16 cellular contexts compared by ENCODE assay signal in genomic region chr5:173294673-173295320, GRCh38. TPM values are rescaled to one million over a fixed set of nuclear protein-coding genes. Genes with fewer than 3 reads are reported as not detected.
DNase-seq lines count a peak whose midpoint lies in the region; ATAC-seq and TF ChIP-seq lines count a peak whose summit lies in the region.
"Had no signal": no experiment of that assay in that cellular context is flagged by ENCODE, and none has a peak within 500 bp of the region (broad histone marks: within the 10 kb centered on the region; RNA-seq: fewer than 3 reads in every experiment).

No MANE protein-coding gene starts in this region.

- H3K27ac ChIP-seq in PC-9, result peak overlapping the region; percentile 28; the same call in 1 of the 2 replicates
- H3K27ac ChIP-seq in trophoblast cell (ENCODE audit: low read depth, low read length), result no peak overlapping the region
- H3K27ac ChIP-seq in caudate nucleus (ENCODE audit: low read depth, low read length), result no peak overlapping the region
- H3K27ac ChIP-seq: dorsolateral prefrontal cortex, SJCRH30 had no signal

- 0 out of 2 replicates have a peak overlapping the region, but pooled peaks have one; percentile 72 for H2AFZ ChIP-seq in PC-9
- no peak overlapping the region for H2AFZ ChIP-seq in trophoblast cell (ENCODE audit: insufficient read depth, low read length, poor library complexity)

- 0 out of 2 replicates have a peak, but pooled peaks cover 6% of the 10 kb centered on the region for H3F3A ChIP-seq in PC-9 (ENCODE audit: insufficient read depth, low read depth)

- peak overlapping the region; percentile 9 for H2BK12ac ChIP-seq in trophoblast cell (ENCODE audit: low read length)

- H3K9me3 Mint-ChIP-seq in activated T-cell treated with anti-CD3 and anti-CD28 coated beads, Interleukin-2, amount 50 U/mL, for 72 hours, result no peaks in the 10 kb centered on the region
- no peaks in the 10 kb centered on the region for H3K9me3 Mint-ChIP-seq in effector memory CD8-positive, alpha-beta T cell
- H3K9me3 Mint-ChIP-seq: natural killer cell treated with Interleukin-12 subunit alpha and Interleukin-12 subunit beta and Interleukin-15 and Interleukin-18, amount 100 ng/mL, for 72 hours; stimulated activated memory B cell treated with anti-CD40 and anti-IgM and Interleukin-4, amounts not matched to agents 10 μg/mL and 1 μg/mL and 100 μg/mL, for 72 hours had no signal

- no peak overlapping the region for H4K8ac ChIP-seq in trophoblast cell (ENCODE audit: low read depth, low read length)

- no peak overlapping the region for H3K14ac ChIP-seq in trophoblast cell (ENCODE audit: low read length)

- peaks cover 12% of the 10 kb centered on the region for H3K4me1 Mint-ChIP-seq in activated T-cell treated with anti-CD3 and anti-CD28 coated beads, Interleukin-2, amount 50 U/mL, for 72 hours (ENCODE audit: low read depth)
- peaks cover 11 to 15% of the 10 kb centered on the region in 2 donors for H3K4me1 Mint-ChIP-seq in effector memory CD8-positive, alpha-beta T cell (ENCODE audit: low read depth in 2 of 2)

- no peaks in the 10 kb centered on the region for H3K9me2 ChIP-seq in PC-9 (ENCODE audit: insufficient read depth)

- no peaks in the 10 kb centered on the region for H4K20me1 ChIP-seq in PC-9 (ENCODE audit: insufficient read depth)

- no TSS peak for BruUV-seq in PC-9 (replicated peaks; lab: Mats Ljungman, UMichigan)

- CTCF ChIA-PET in PC-9 (lab: Charles Lee), result interaction anchor here (0.6 to 1.9 kb wide), 13 partner anchors 12 to 1022 kb away, joined by 3 to 10 read pairs (median 3); partner anchors contain the start of gene ATP6V0E1

- no peaks in the 10 kb centered on the region for H3K36me3 ChIP-seq in PC-9 (ENCODE audit: low read depth)
- no peaks in the 10 kb centered on the region for H3K36me3 ChIP-seq in trophoblast cell (ENCODE audit: control insufficient read depth in 1 of 2, insufficient read depth in 2 of 2, low read length in 2 of 2)
- H3K36me3 ChIP-seq: SJCRH30 had no signal

- POLR2A ChIA-PET in PC-9 (lab: Charles Lee; ENCODE audit: unreplicated experiment), result interaction anchor here (0.6 kb wide), 1 partner anchor 44 kb away, joined by 5 read pairs; no protein-coding TSS in a partner anchor

- peak overlapping the region; percentile 45; the same call in 1 of the 2 replicates for H3K4me3 ChIP-seq in PC-9
- H3K4me3 ChIP-seq in trophoblast cell (ENCODE audit: low read depth, low read length), result no peak overlapping the region
- H3K4me3 ChIP-seq: lung had no signal

- H3K79me2 ChIP-seq in PC-9 (ENCODE audit: low read depth) (no peaks in the 10 kb centered on the region), trophoblast cell (ENCODE audit: control insufficient read depth, insufficient read depth, low read length, poor library complexity) (no peaks in the 10 kb centered on the region)

- intact Hi-C loops in PC-9 (cut with micrococcal nuclease; ENCODE audit: unreplicated experiment), result loop anchor here (1.0 to 10.0 kb wide), 8 partner anchors 34 to 1023 kb away; partner anchors contain the start of genes BOD1, CREBRF and STC2

- H3K23ac ChIP-seq in trophoblast cell (ENCODE audit: low read length), result no peak overlapping the region

- H3K4me2 ChIP-seq in PC-9 (peak overlapping the region; percentile 74), trophoblast cell (ENCODE audit: low read length) (peak overlapping the region; percentile 19)

- H2BK5ac ChIP-seq in trophoblast cell (ENCODE audit: low read depth, low read length, poor library complexity), result no peak overlapping the region

- ATAC-seq in activated T-cell treated with anti-CD3 and anti-CD28 coated beads, Interleukin-2, amount 50 U/mL, for 72 hours (replicated peaks in 1 of 2), result no peak
- ATAC-seq in effector memory CD8-positive, alpha-beta T cell (replicated peaks), result no peak
- no peak for ATAC-seq in HG03439 (IDR thresholded peaks at IDR 0.05; ENCODE audit: unreplicated experiment)

- H3K4me1 ChIP-seq in PC-9 (replicated peaks; ENCODE audit: insufficient read depth), result peaks cover 26% of the 10 kb centered on the region
- peaks cover 23 to 31% of the 10 kb centered on the region in 2 experiments for H3K4me1 ChIP-seq in trophoblast cell (ENCODE audit: control insufficient read depth in 1 of 2, insufficient read depth in 2 of 2, low read length in 2 of 2)

- peak overlapping the region; percentile 13 for H2BK120ac ChIP-seq in trophoblast cell (ENCODE audit: insufficient read depth, low read length, poor library complexity)

- H3K9ac ChIP-seq in trophoblast cell (ENCODE audit: low read length), result no peak overlapping the region

- peak overlapping the region; percentile 74 for H3K18ac ChIP-seq in trophoblast cell (ENCODE audit: low read length)

- no peak for DNase-seq in activated T-cell treated with anti-CD3 and anti-CD28 coated beads, Interleukin-2, amount 50 U/mL, for 72 hours
- DNase-seq in activated T-cell treated with anti-CD3 and anti-CD28 coated beads for 4 hours, result no peak
- DNase-seq in PC-9, result no peak
- no peak for DNase-seq in effector memory CD8-positive, alpha-beta T cell
- DNase-seq in trophoblast cell, result no peak
- DNase-seq in HT-29 (ENCODE audit: low spot score), result no peak
- DNase-seq in caudate nucleus (lab: John Stamatoyannopoulos, UW), result no peak

- H3K4me3 Mint-ChIP-seq in activated T-cell treated with anti-CD3 and anti-CD28 coated beads, Interleukin-2, amount 50 U/mL, for 72 hours, result peak overlapping the region; percentile 15 to 63
- peak overlapping the region; percentile 62 to 68 for H3K4me3 Mint-ChIP-seq in effector memory CD8-positive, alpha-beta T cell

- H2AK5ac ChIP-seq in trophoblast cell (ENCODE audit: low read length), result no peak overlapping the region

- no CpG with 5 or more reads among the region's 10 CpGs for WGBS in trophoblast cell (ENCODE audit: extremely low coverage, insufficient coverage, insufficient read length)

- H4K12ac ChIP-seq in trophoblast cell (ENCODE audit: low read depth, low read length), result no peak overlapping the region

- H3K9me3 ChIP-seq in PC-9 (ENCODE audit: insufficient read depth, low read depth) (no peaks in the 10 kb centered on the region), trophoblast cell (ENCODE audit: insufficient read depth, low read depth, low read length) (no peaks in the 10 kb centered on the region)
- H3K9me3 ChIP-seq: SJCRH30 had no signal

- no peak for TF ChIP-seq CTCF in PC-9 (conservative IDR thresholded peaks at IDR 0.05)

- no peak overlapping the region for H3K27ac Mint-ChIP-seq in activated T-cell treated with anti-CD3 and anti-CD28 coated beads, Interleukin-2, amount 50 U/mL, for 72 hours
- H3K27ac Mint-ChIP-seq in effector memory CD8-positive, alpha-beta T cell, result no peak overlapping the region
- H3K27ac Mint-ChIP-seq: natural killer cell treated with Interleukin-12 subunit alpha and Interleukin-12 subunit beta and Interleukin-15 and Interleukin-18, amount 100 ng/mL, for 72 hours; stimulated activated memory B cell treated with anti-CD40 and anti-IgM and Interleukin-4, amounts not matched to agents 10 μg/mL and 1 μg/mL and 100 μg/mL, for 72 hours had no signal

- H3K36me3 Mint-ChIP-seq in activated T-cell treated with anti-CD3 and anti-CD28 coated beads, Interleukin-2, amount 50 U/mL, for 72 hours (ENCODE audit: insufficient read depth in 2 of 2), result no peaks in the 10 kb centered on the region
- no peaks in the 10 kb centered on the region for H3K36me3 Mint-ChIP-seq in effector memory CD8-positive, alpha-beta T cell (ENCODE audit: insufficient read depth)
- H3K36me3 Mint-ChIP-seq: natural killer cell treated with Interleukin-12 subunit alpha and Interleukin-12 subunit beta and Interleukin-15 and Interleukin-18, amount 100 ng/mL, for 72 hours; stimulated activated memory B cell treated with anti-CD40 and anti-IgM and Interleukin-4, amounts not matched to agents 10 μg/mL and 1 μg/mL and 100 μg/mL, for 72 hours had no signal

- no peak overlapping the region for H3K4ac ChIP-seq in trophoblast cell (ENCODE audit: low read depth, low read length)

- H3K79me1 ChIP-seq in trophoblast cell (ENCODE audit: low read length), result peaks cover 10% of the 10 kb centered on the region

- H4K91ac ChIP-seq in trophoblast cell (ENCODE audit: low read depth, low read length), result peak overlapping the region; percentile 59

- H3K27me3 ChIP-seq in PC-9 (ENCODE audit: insufficient read depth, low read depth) (no peaks in the 10 kb centered on the region), trophoblast cell (ENCODE audit: insufficient read depth, low read length) (no peaks in the 10 kb centered on the region)
- H3K27me3 ChIP-seq: SJCRH30 had no signal

- peaks cover 49% of the 10 kb centered on the region for H3K27me3 Mint-ChIP-seq in activated T-cell treated with anti-CD3 and anti-CD28 coated beads, Interleukin-2, amount 50 U/mL, for 72 hours (ENCODE audit: low read depth)
- H3K27me3 Mint-ChIP-seq in effector memory CD8-positive, alpha-beta T cell, result peaks cover 61 to 77% of the 10 kb centered on the region in 2 donors

RNA-seq across cellular contexts. Expression of gene STC2, which starts 33.4 kb away (rescaled TPM):
- total RNA-seq in activated T-cell treated with anti-CD3 and anti-CD28 coated beads, Interleukin-2, amount 50 U/mL, for 72 hours, result 10 to 100 TPM; 44.5 to 59.3 TPM
- 42.2 and 63.5 TPM in 2 replicates for total RNA-seq in PC-9 (2021)
- 30.0 and 31.8 TPM in 2 replicates for polyA plus RNA-seq in trophoblast cell (2013)
- not detected in 2 replicates for total RNA-seq in HT-29 (2014; rRNA removed; shearing (Covaris generic))

RNA-seq across cellular contexts. Expression of gene NKX2-5, which starts 59.8 kb away (rescaled TPM):
- under 1 TPM in 1 of 2 donors, not detected in 1; 0.26 TPM for total RNA-seq in activated T-cell treated with anti-CD3 and anti-CD28 coated beads, Interleukin-2, amount 50 U/mL, for 72 hours
- total RNA-seq in PC-9 (2021), result 2.2 and 3.4 TPM in 2 replicates
- polyA plus RNA-seq in trophoblast cell (2013), result 0.03 TPM in 2 replicates
- total RNA-seq in HT-29 (2014; rRNA removed; shearing (Covaris generic)), result not detected in 2 replicates
- total RNA-seq: dorsolateral prefrontal cortex; esophagus mucosa; lung; M059J; natural killer cell treated with Interleukin-12 subunit alpha and Interleukin-12 subunit beta and Interleukin-15 and Interleukin-18, amount 100 ng/mL, for 72 hours; ureter had no signal
- polyA plus RNA-seq: lung had no signal

Comparison
In these comparisons a context has a peak if more than half of its experiments do, and no peak if none do; other contexts are left out.
1. RNA of gene STC2, which starts 33.4 kb away (total RNA-seq): 42.2 to 63.5 TPM in PC-9 and 44.5 to 59.3 TPM in activated T-cell treated with anti-CD3 and anti-CD28 coated beads, Interleukin-2, amount 50 U/mL, for 72 hours; not detected in HT-29; every median in the first group is over 10 times any median in the second.